Comparison of ENCODE assay signal across 8 cellular contexts in the genomic region with DNA sequence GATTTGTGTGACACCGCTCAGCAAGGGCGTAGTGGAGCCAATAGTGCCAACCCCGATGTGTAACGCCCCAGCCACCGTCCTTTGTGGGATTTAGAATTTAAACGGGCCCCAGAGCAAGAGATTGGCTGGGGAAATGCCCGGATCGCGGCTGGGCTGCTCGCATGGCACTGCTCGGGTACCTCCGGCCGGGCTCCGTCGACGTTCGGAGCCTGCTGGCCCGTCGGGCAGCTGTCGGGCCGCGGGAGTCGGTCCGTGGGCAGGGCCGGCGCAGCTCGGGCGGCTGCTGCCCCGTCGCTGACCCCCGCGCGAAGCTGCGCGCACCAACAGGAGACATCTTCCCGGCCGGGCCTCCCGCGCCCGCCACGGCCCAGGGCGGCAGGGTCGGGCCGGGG. TPM values are rescaled to one million over a fixed set of nuclear protein-coding genes. Genes with fewer than 3 reads are reported as not detected.
A peak's percentile ranks its signal among the peaks of the same experiment; 100 is the strongest.
DNase-seq lines count a peak whose midpoint lies in the region; ATAC-seq and TF ChIP-seq lines count a peak whose summit lies in the region.

No MANE protein-coding gene starts in this region.

- H3K4me3 ChIP-seq in H7 (ENCODE audit: insufficient read depth, low read depth, low read length) (peak overlapping the region; percentile 61), liver (ENCODE audit: low read depth in 1 of 3, low read length in 3 of 3) (peak overlapping the region in 2 of 3 donors; percentile 23 to 87)

- no peaks in the 10 kb centered on the region for H3K9me3 Mint-ChIP-seq in central memory CD8-positive, alpha-beta T cell

- no peaks in the 10 kb centered on the region for H3K9me3 ChIP-seq in liver (ENCODE audit: control insufficient read depth in 4 of 4, low read length in 3 of 4)

- 7% methylated on average over 44 of the region's 44 CpGs for WGBS in liver

- peak overlapping the region; percentile 48 to 68 for H3K9ac ChIP-seq in liver (ENCODE audit: low read depth in 1 of 2, low read length in 2 of 2)

- peak; percentile 78 for DNase-seq in H7
- peak in 4 of 5 experiments; percentile 22 to 72 (median 32) for DNase-seq in T-helper 2 cell
- DNase-seq in central memory CD8-positive, alpha-beta T cell (ENCODE audit: low spot score in 2 of 2): peak; percentile 23
- peak; percentile 57 for DNase-seq in stimulated activated CD8-positive, alpha-beta memory T cell treated with anti-CD3 and anti-CD28 coated beads, Interleukin-4, amount 100 ng/mL, for 48 hours
- no peak for DNase-seq in occipital lobe (lab: John Stamatoyannopoulos, UW)

- no peak for TF ChIP-seq CTCF in liver (IDR thresholded peaks at IDR 0.05; ENCODE audit: low read depth, low read length, missing input control)

- peak overlapping the region; percentile 74 for H3K4me3 Mint-ChIP-seq in central memory CD8-positive, alpha-beta T cell

- H3K36me3 Mint-ChIP-seq in central memory CD8-positive, alpha-beta T cell (ENCODE audit: insufficient read depth): peaks cover 21% of the 10 kb centered on the region

- no peaks in the 10 kb centered on the region for H3K27me3 Mint-ChIP-seq in central memory CD8-positive, alpha-beta T cell

- ATAC-seq in central memory CD8-positive, alpha-beta T cell (replicated peaks; ENCODE audit: extremely low read depth, poor library complexity, severe bottlenecking): no peak
- ATAC-seq in HG02852 (IDR thresholded peaks at IDR 0.05; ENCODE audit: unreplicated experiment) (no peak), GM21526 (IDR thresholded peaks at IDR 0.05; ENCODE audit: low FRiP score, unreplicated experiment) (no peak)

- H3K27ac ChIP-seq in liver (ENCODE audit: low read depth in 1 of 2, low read length in 2 of 2): peak overlapping the region; percentile 70 to 86

- peak overlapping the region; percentile 51 for H3K27ac Mint-ChIP-seq in central memory CD8-positive, alpha-beta T cell (ENCODE audit: low read depth)

- H3K36me3 ChIP-seq in H7 (replicated peaks; ENCODE audit: control insufficient read depth, insufficient read depth, low read length) (no peaks in the 10 kb centered on the region), liver (ENCODE audit: control insufficient read depth in 4 of 4, insufficient read depth in 3 of 4, low read depth in 1 of 4, low read length in 3 of 4) (no peaks in the 10 kb centered on the region)

- H3K27me3 ChIP-seq in H7 (ENCODE audit: control insufficient read depth, insufficient read depth, low read length): peaks cover 2% of the 10 kb centered on the region; the same call in 1 of the 2 replicates
- no peaks in the 10 kb centered on the region for H3K27me3 ChIP-seq in liver (ENCODE audit: control insufficient read depth in 4 of 4, insufficient read depth in 4 of 4, low read length in 3 of 4)

- H3K4me1 ChIP-seq in liver (ENCODE audit: control insufficient read depth in 4 of 4, insufficient read depth in 4 of 4, low read length in 3 of 4): peaks cover 0 to 25% (median 15%) of the 10 kb centered on the region in 4 donors

- peaks cover 40% of the 10 kb centered on the region for H3K4me1 Mint-ChIP-seq in central memory CD8-positive, alpha-beta T cell

- no peak for TF ChIP-seq RAD21 in liver (IDR thresholded peaks at IDR 0.05)

TF ChIP-seq in liver, 16 proteins besides CTCF, POLR2A, EP300 and RAD21:
- TF ChIP-seq FOXA2 (IDR thresholded peaks at IDR 0.05): no peak
- no peak for TF ChIP-seq HNF4A (conservative IDR thresholded peaks at IDR 0.05)
- TF ChIP-seq, protein P1, sequence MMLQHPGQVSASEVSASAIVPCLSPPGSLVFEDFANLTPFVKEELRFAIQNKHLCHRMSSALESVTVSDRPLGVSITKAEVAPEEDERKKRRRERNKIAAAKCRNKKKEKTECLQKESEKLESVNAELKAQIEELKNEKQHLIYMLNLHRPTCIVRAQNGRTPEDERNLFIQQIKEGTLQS (IDR thresholded peaks at IDR 0.05): no peak
- TF ChIP-seq, protein P2, sequence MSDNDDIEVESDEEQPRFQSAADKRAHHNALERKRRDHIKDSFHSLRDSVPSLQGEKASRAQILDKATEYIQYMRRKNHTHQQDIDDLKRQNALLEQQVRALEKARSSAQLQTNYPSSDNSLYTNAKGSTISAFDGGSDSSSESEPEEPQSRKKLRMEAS (IDR thresholded peaks at IDR 0.05): no peak
- TF ChIP-seq, protein P3, sequence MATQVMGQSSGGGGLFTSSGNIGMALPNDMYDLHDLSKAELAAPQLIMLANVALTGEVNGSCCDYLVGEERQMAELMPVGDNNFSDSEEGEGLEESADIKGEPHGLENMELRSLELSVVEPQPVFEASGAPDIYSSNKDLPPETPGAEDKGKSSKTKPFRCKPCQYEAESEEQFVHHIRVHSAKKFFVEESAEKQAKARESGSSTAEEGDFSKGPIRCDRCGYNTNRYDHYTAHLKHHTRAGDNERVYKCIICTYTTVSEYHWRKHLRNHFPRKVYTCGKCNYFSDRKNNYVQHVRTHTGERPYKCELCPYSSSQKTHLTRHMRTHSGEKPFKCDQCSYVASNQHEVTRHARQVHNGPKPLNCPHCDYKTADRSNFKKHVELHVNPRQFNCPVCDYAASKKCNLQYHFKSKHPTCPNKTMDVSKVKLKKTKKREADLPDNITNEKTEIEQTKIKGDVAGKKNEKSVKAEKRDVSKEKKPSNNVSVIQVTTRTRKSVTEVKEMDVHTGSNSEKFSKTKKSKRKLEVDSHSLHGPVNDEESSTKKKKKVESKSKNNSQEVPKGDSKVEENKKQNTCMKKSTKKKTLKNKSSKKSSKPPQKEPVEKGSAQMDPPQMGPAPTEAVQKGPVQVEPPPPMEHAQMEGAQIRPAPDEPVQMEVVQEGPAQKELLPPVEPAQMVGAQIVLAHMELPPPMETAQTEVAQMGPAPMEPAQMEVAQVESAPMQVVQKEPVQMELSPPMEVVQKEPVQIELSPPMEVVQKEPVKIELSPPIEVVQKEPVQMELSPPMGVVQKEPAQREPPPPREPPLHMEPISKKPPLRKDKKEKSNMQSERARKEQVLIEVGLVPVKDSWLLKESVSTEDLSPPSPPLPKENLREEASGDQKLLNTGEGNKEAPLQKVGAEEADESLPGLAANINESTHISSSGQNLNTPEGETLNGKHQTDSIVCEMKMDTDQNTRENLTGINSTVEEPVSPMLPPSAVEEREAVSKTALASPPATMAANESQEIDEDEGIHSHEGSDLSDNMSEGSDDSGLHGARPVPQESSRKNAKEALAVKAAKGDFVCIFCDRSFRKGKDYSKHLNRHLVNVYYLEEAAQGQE (IDR thresholded peaks at IDR 0.05): no peak
TF ChIP-seq in liver: peak in this region for 0.

RNA-seq across cellular contexts. Expression of a gene that starts 1.4 kb away (rescaled TPM):
- total RNA-seq in H7 (2014; rRNA removed; shearing (Covaris generic)): 29.2 and 36.2 TPM in 2 replicates
- total RNA-seq in liver (10 to 100 TPM; 25.2 to 44.9 TPM), occipital lobe (37.3 TPM)
- polyA plus RNA-seq in liver: 10 to 100 TPM in 1 of 2 donors, 1 to 10 TPM in 1; 8.3 to 19.6 TPM
